Comparison of ENCODE assay signal across 26 cellular contexts in genomic region chr1:11067716-11068495, GRCh38. TPM values are rescaled to one million over a fixed set of nuclear protein-coding genes. Genes with fewer than 3 reads are reported as not detected.
DNase-seq lines count a peak whose midpoint lies in the region; TF ChIP-seq lines count a peak whose summit lies in the region.
"Had no signal": no experiment of that assay in that cellular context is flagged by ENCODE, and none has a peak within 500 bp of the region (broad histone marks: within the 10 kb centered on the region; RNA-seq: fewer than 3 reads in every experiment).

No MANE protein-coding gene starts in this region.

- no peak for TF ChIP-seq POLR2A in testis (IDR thresholded peaks at IDR 0.05)

- H3K36me3 Mint-ChIP-seq in brain, result peaks cover 81% of the 10 kb centered on the region
- H3K36me3 Mint-ChIP-seq in nephron progenitor cell (ENCODE audit: low read depth), result peaks cover 85% of the 10 kb centered on the region

- H3K27me3 ChIP-seq in testis, result no peaks in the 10 kb centered on the region
- H3K27me3 ChIP-seq: neural progenitor cell, Peyer's patch, uterus had no signal

- no peaks in the 10 kb centered on the region for H3K9me3 ChIP-seq in testis
- H3K9me3 ChIP-seq: Peyer's patch, uterus had no signal

- no peaks in the 10 kb centered on the region for H3K27me3 Mint-ChIP-seq in brain
- no peaks in the 10 kb centered on the region for H3K27me3 Mint-ChIP-seq in nephron progenitor cell (ENCODE audit: low read depth, poor library complexity)
- H3K27me3 Mint-ChIP-seq: activated T-helper 17 cell treated with anti-CD3 and anti-CD28 coated beads, Interleukin-2, amount 50 U/mL, for 72 hours had no signal

- H3K27ac Mint-ChIP-seq in brain (peak overlapping the region in 3 of 5 experiments; percentile 56 to 86 (median 72)), nephron progenitor cell (peak overlapping the region; percentile 94)
- H3K27ac Mint-ChIP-seq: activated T-helper 17 cell treated with anti-CD3 and anti-CD28 coated beads, Interleukin-2, amount 50 U/mL, for 72 hours; neural progenitor cell had no signal

- DNase-seq in activated effector memory CD4-positive, alpha-beta T cell treated with anti-CD3 and anti-CD28 coated beads, Interleukin-2, amount 50 U/mL, for 16 hours, result peak; percentile 56
- DNase-seq in activated effector memory CD4-positive, alpha-beta T cell treated with Interleukin-2 at 50 U/mL for 16 hours, result no peak
- DNase-seq in nephron progenitor cell, result no peak
- peak; percentile 10 for DNase-seq in testis
- no peak for DNase-seq in H4 (ENCODE audit: low spot score)
- no peak for DNase-seq in NCI-H446 treated with DMSO at 0.1 percent for 48 hours (lab: John Stamatoyannopoulos, UW)
- no peak for DNase-seq in stimulated activated CD4-positive, alpha-beta T cell treated with anti-CD3 and anti-CD28 coated beads, Interleukin-2, amount 100 ng/mL, for 24 hours
- DNase-seq: COR-L47; DMS79; effector CD8-positive, alpha-beta T cell; GF-D8; GM23248; KG1; NCI-H146; NCI-H524 treated with DMSO at 0.1 percent for 48 hours; stimulated activated CD4-positive, alpha-beta T cell treated with anti-CD3 and anti-CD28 coated beads, Interleukin-1b, Interleukin-23, amount 100 ng/mL, for 48 hours; uterus had no signal

- intact Hi-C loops in testis (cut with DNase I; ENCODE audit: low total_unique reads), result no loop called here

- H3K9me3 Mint-ChIP-seq in brain (no peaks in the 10 kb centered on the region), nephron progenitor cell (no peaks in the 10 kb centered on the region)
- H3K9me3 Mint-ChIP-seq: activated T-helper 17 cell treated with anti-CD3 and anti-CD28 coated beads, Interleukin-2, amount 50 U/mL, for 72 hours; neural progenitor cell had no signal

- no peaks in the 10 kb centered on the region for H3K4me1 ChIP-seq in testis
- H3K4me1 ChIP-seq: neural progenitor cell, Peyer's patch, uterus had no signal

- 83 to 91% methylated on average over 18 of the region's 18 CpGs for WGBS in testis, 2 donors

- no peak overlapping the region for H3K4me3 Mint-ChIP-seq in brain
- H3K4me3 Mint-ChIP-seq in nephron progenitor cell, result no peak overlapping the region
- H3K4me3 Mint-ChIP-seq: activated T-helper 17 cell treated with anti-CD3 and anti-CD28 coated beads, Interleukin-2, amount 50 U/mL, for 72 hours; neural progenitor cell had no signal

- H3K4me1 Mint-ChIP-seq in brain (no peaks in the 10 kb centered on the region), nephron progenitor cell (peaks cover 6% of the 10 kb centered on the region)
- H3K4me1 Mint-ChIP-seq: neural progenitor cell had no signal

- H3K4me3 ChIP-seq in testis, result no peak overlapping the region
- H3K4me3 ChIP-seq: GM23248, neural progenitor cell, Peyer's patch, uterus had no signal

- no peak overlapping the region for H3K27ac ChIP-seq in testis
- H3K27ac ChIP-seq: GM23248, neural progenitor cell, Peyer's patch, uterus had no signal

- H3K36me3 ChIP-seq in testis (ENCODE audit: low read depth, missing control alignments), result no peaks in the 10 kb centered on the region
- H3K36me3 ChIP-seq: uterus had no signal

- TF ChIP-seq CTCF in brain (conservative IDR thresholded peaks at IDR 0.05) (no peak), nephron progenitor cell (IDR thresholded peaks at IDR 0.05) (no peak), testis (IDR thresholded peaks at IDR 0.05) (no peak)

RNA-seq across cellular contexts. Expression of gene SRM, which starts 8.1 kb away (rescaled TPM):
- polyA plus RNA-seq in brain (ENCODE audit: insufficient read depth, low read depth, low replicate concordance), result 95.1 TPM
- total RNA-seq in testis, result 10 to 100 TPM; 61.4 to 78.4 TPM
- 57.8 TPM for polyA plus RNA-seq in testis (ENCODE audit: insufficient read depth, low read depth, low replicate concordance)
- total RNA-seq in H4 (2014; rRNA removed; shearing (Covaris generic)), result 28.1 and 30.4 TPM in 2 replicates

RNA-seq across cellular contexts. Expression of gene MASP2, which starts 20.9 kb away (rescaled TPM):
- polyA plus RNA-seq in brain (ENCODE audit: insufficient read depth, low read depth, low replicate concordance), result not detected
- under 1 TPM; 0.31 TPM for total RNA-seq in testis
- not detected for polyA plus RNA-seq in testis (ENCODE audit: insufficient read depth, low read depth, low replicate concordance)
- not detected in 2 replicates for total RNA-seq in H4 (2014; rRNA removed; shearing (Covaris generic))
- total RNA-seq: epithelial cell of proximal tubule, fibroblast of villous mesenchyme, GM23248, Peyer's patch, pulmonary artery endothelial cell, temporal lobe, uterus had no signal
- polyA plus RNA-seq: BJ had no signal

RNA-seq across cellular contexts. Expression of gene EXOSC10, which starts 31.8 kb away (rescaled TPM):
- polyA plus RNA-seq in brain (ENCODE audit: insufficient read depth, low read depth, low replicate concordance) (43.7 TPM), testis (ENCODE audit: insufficient read depth, low read depth, low replicate concordance) (67.5 TPM)
- total RNA-seq in testis, result 10 to 100 TPM; 78.4 to 78.8 TPM
- total RNA-seq in H4 (2014; rRNA removed; shearing (Covaris generic)), result 45.3 and 48.5 TPM in 2 replicates

RNA-seq across cellular contexts. Expression of gene TARDBP, which starts 55.5 kb away (rescaled TPM):
- polyA plus RNA-seq in brain (ENCODE audit: insufficient read depth, low read depth, low replicate concordance), result 167 TPM
- total RNA-seq in testis, result 100 to 1,000 TPM; 185 to 207 TPM
- 142 TPM for polyA plus RNA-seq in testis (ENCODE audit: insufficient read depth, low read depth, low replicate concordance)
- total RNA-seq in H4 (2014; rRNA removed; shearing (Covaris generic)), result 47.7 and 67.2 TPM in 2 replicates

Comparison
In these comparisons a context has a peak if more than half of its experiments do, and no peak if none do; other contexts are left out.
1. DNase-seq: peak in activated effector memory CD4-positive, alpha-beta T cell treated with anti-CD3 and anti-CD28 coated beads, Interleukin-2, amount 50 U/mL, for 16 hours (single experiment) and testis (single experiment); none in activated effector memory CD4-positive, alpha-beta T cell treated with Interleukin-2 at 50 U/mL for 16 hours (single experiment), nephron progenitor cell (single experiment), H4 (single experiment), NCI-H446 treated with DMSO at 0.1 percent for 48 hours (single experiment) and stimulated activated CD4-positive, alpha-beta T cell treated with anti-CD3 and anti-CD28 coated beads, Interleukin-2, amount 100 ng/mL, for 24 hours (0 of 2).